Comparison of ENCODE assay signal across 8 cellular contexts in genomic region chr3:44114142-44114541, GRCh38.
DNase-seq lines count a peak whose midpoint lies in the region; ATAC-seq and TF ChIP-seq lines count a peak whose summit lies in the region.

No MANE protein-coding gene starts in this region.

- peaks cover 4% of the 10 kb centered on the region for H3K4me1 ChIP-seq in Karpas-422 (ENCODE audit: low read length)

- H3K4me3 Mint-ChIP-seq in activated T-helper 17 cell treated with anti-CD3 and anti-CD28 coated beads, Interleukin-2, amount 50 U/mL, for 72 hours: no peak overlapping the region
- H3K4me3 Mint-ChIP-seq in stimulated activated naive B cell treated with anti-CD40 and anti-IgM and Interleukin-4, amounts not matched to agents 10 μg/mL and 1 μg/mL and 100 μg/mL, for 72 hours: no peak overlapping the region

- H3K36me3 ChIP-seq in Karpas-422 (ENCODE audit: insufficient read depth, low read length): no peaks in the 10 kb centered on the region

- no peaks in the 10 kb centered on the region for H3K27me3 ChIP-seq in Karpas-422 (ENCODE audit: low read length)

- no peaks in the 10 kb centered on the region for H3K9me3 Mint-ChIP-seq in activated T-helper 17 cell treated with anti-CD3 and anti-CD28 coated beads, Interleukin-2, amount 50 U/mL, for 72 hours
- no peaks in the 10 kb centered on the region for H3K9me3 Mint-ChIP-seq in stimulated activated naive B cell treated with anti-CD40 and anti-IgM and Interleukin-4, amounts not matched to agents 10 μg/mL and 1 μg/mL and 100 μg/mL, for 72 hours

- no peaks in the 10 kb centered on the region for H3K79me2 ChIP-seq in Karpas-422 (ENCODE audit: low read length)

- H3K4me2 ChIP-seq in Karpas-422 (ENCODE audit: low read depth, low read length, poor library complexity, severe bottlenecking): no peak overlapping the region

- no peaks in the 10 kb centered on the region for H3K9me3 ChIP-seq in Karpas-422 (ENCODE audit: low read length)

- DNase-seq in GM10266 (ENCODE audit: extremely low spot score) (peak; percentile 60), Karpas-422 (peak; percentile 89), left kidney (ENCODE audit: low read depth, low spot score) (peak; percentile 64), NCI-H2081 treated with DMSO at 0.1 percent for 48 hours (lab: John Stamatoyannopoulos, UW) (no peak), T1000 (lab: John Stamatoyannopoulos, UW) (no peak)
- peak; percentile 5 for DNase-seq in stimulated activated naive B cell treated with anti-CD40 and anti-IgM and Interleukin-4, amounts not matched to agents 10 μg/mL and 1 μg/mL and 100 μg/mL, for 72 hours

- no peaks in the 10 kb centered on the region for H4K20me1 ChIP-seq in Karpas-422 (ENCODE audit: insufficient read depth, low read depth, low read length)

- TF ChIP-seq CTCF in GM10266 (IDR thresholded peaks at IDR 0.05; ENCODE audit: control insufficient read depth, insufficient read depth, low read depth, missing control alignments): peak; percentile 72

- no peaks in the 10 kb centered on the region for H3K9me2 ChIP-seq in Karpas-422 (replicated peaks; ENCODE audit: insufficient read depth, low read length)

- H3K27ac ChIP-seq in Karpas-422 (ENCODE audit: low read length): no peak overlapping the region

- H3K27ac Mint-ChIP-seq in activated T-helper 17 cell treated with anti-CD3 and anti-CD28 coated beads, Interleukin-2, amount 50 U/mL, for 72 hours: no peak overlapping the region
- H3K27ac Mint-ChIP-seq in stimulated activated naive B cell treated with anti-CD40 and anti-IgM and Interleukin-4, amounts not matched to agents 10 μg/mL and 1 μg/mL and 100 μg/mL, for 72 hours: no peak overlapping the region

- H2AFZ ChIP-seq in Karpas-422 (ENCODE audit: low read length): no peak overlapping the region

- H3K4me3 ChIP-seq in Karpas-422 (ENCODE audit: low read length): no peak overlapping the region

- no peak overlapping the region for H3K9ac ChIP-seq in Karpas-422 (ENCODE audit: low read length)

- no peaks in the 10 kb centered on the region for H3K4me1 Mint-ChIP-seq in activated T-helper 17 cell treated with anti-CD3 and anti-CD28 coated beads, Interleukin-2, amount 50 U/mL, for 72 hours
- H3K4me1 Mint-ChIP-seq in stimulated activated naive B cell treated with anti-CD40 and anti-IgM and Interleukin-4, amounts not matched to agents 10 μg/mL and 1 μg/mL and 100 μg/mL, for 72 hours: no peaks in the 10 kb centered on the region

- H3K27me3 Mint-ChIP-seq in activated T-helper 17 cell treated with anti-CD3 and anti-CD28 coated beads, Interleukin-2, amount 50 U/mL, for 72 hours: peaks cover 23% of the 10 kb centered on the region
- peaks cover 28 to 50% of the 10 kb centered on the region in 2 donors for H3K27me3 Mint-ChIP-seq in stimulated activated naive B cell treated with anti-CD40 and anti-IgM and Interleukin-4, amounts not matched to agents 10 μg/mL and 1 μg/mL and 100 μg/mL, for 72 hours

- ATAC-seq in activated T-helper 17 cell treated with anti-CD3 and anti-CD28 coated beads, Interleukin-2, amount 50 U/mL, for 72 hours (replicated peaks): peak; percentile 52
- ATAC-seq in stimulated activated naive B cell treated with anti-CD40 and anti-IgM and Interleukin-4, amounts not matched to agents 10 μg/mL and 1 μg/mL and 100 μg/mL, for 72 hours (replicated peaks): peak; percentile 73 to 77
- ATAC-seq in GM21367 (IDR thresholded peaks at IDR 0.05; ENCODE audit: unreplicated experiment): no peak

- no peaks in the 10 kb centered on the region for H3K36me3 Mint-ChIP-seq in activated T-helper 17 cell treated with anti-CD3 and anti-CD28 coated beads, Interleukin-2, amount 50 U/mL, for 72 hours (ENCODE audit: low read depth)
- H3K36me3 Mint-ChIP-seq in stimulated activated naive B cell treated with anti-CD40 and anti-IgM and Interleukin-4, amounts not matched to agents 10 μg/mL and 1 μg/mL and 100 μg/mL, for 72 hours: no peaks in the 10 kb centered on the region

Comparison
In these comparisons a context has a peak if more than half of its experiments do, and no peak if none do; other contexts are left out.
1. DNase-seq: peak in GM10266 (single experiment), Karpas-422 (single experiment), left kidney (single experiment) and stimulated activated naive B cell treated with anti-CD40 and anti-IgM and Interleukin-4, amounts not matched to agents 10 μg/mL and 1 μg/mL and 100 μg/mL, for 72 hours (single experiment); none in NCI-H2081 treated with DMSO at 0.1 percent for 48 hours (single experiment) and T1000 (single experiment).